In genomic region chr13:103130681-103131210, GRCh38 we compare ENCODE assay signal across 1 cellular context.
TF ChIP-seq lines count a peak whose summit lies in the region.

No MANE protein-coding gene starts in this region.

TF ChIP-seq in GM23338, 12 proteins besides CTCF, POLR2A, EP300 and RAD21 (continued from another document):
- TF ChIP-seq REST (IDR thresholded peaks at IDR 0.05; ENCODE audit: unreplicated experiment) = no peak
- no peak for TF ChIP-seq POLR2AphosphoS5 (IDR thresholded peaks at IDR 0.05; ENCODE audit: low read depth)
- no peak for TF ChIP-seq ZNF114 (CRISPR knock-in tag; IDR thresholded peaks at IDR 0.05)
- TF ChIP-seq NANOG (IDR thresholded peaks at IDR 0.05; ENCODE audit: borderline replicate concordance) = no peak
- no peak for TF ChIP-seq EZH2phosphoT487 (IDR thresholded peaks at IDR 0.05; ENCODE audit: unreplicated experiment)
- no peak for TF ChIP-seq CREB1 (CRISPR knock-in tag; IDR thresholded peaks at IDR 0.05; ENCODE audit: low read depth)
- no peak for TF ChIP-seq STAT1 (IDR thresholded peaks at IDR 0.05; ENCODE audit: unreplicated experiment)
- no peak for TF ChIP-seq JUNB (IDR thresholded peaks at IDR 0.05; ENCODE audit: unreplicated experiment)
